Comparison of ENCODE assay signal across 15 cellular contexts in the genomic region with DNA sequence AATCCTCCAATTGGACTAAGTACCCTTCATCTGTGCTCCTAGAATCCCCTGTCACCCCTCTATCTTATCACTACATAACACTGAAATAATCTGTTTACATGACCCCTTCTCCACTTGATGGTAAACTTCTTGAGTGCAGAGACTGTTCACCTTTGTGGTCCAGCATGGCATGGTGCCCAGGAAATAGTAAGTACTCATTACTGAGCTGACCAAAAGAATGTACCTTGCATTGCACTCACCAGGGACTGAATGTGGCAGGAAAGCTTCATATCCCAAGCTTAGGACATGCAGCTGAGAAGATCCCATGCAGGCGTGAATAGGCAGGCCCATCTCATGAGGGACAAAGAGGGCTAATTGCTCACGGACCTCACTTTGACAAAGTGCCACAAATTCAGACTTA. TPM values are rescaled to one million over a fixed set of nuclear protein-coding genes. Genes with fewer than 3 reads are reported as not detected.
A peak's percentile ranks its signal among the peaks of the same experiment; 100 is the strongest.
DNase-seq lines count a peak whose midpoint lies in the region; ATAC-seq and TF ChIP-seq lines count a peak whose summit lies in the region.
"Had no signal": no experiment of that assay in that cellular context is flagged by ENCODE, and none has a peak within 500 bp of the region (broad histone marks: within the 10 kb centered on the region; RNA-seq: fewer than 3 reads in every experiment).

No MANE protein-coding gene starts in this region.

- H3K4me3 Mint-ChIP-seq in activated T-helper 17 cell treated with anti-CD3 and anti-CD28 coated beads, Interleukin-2, amount 50 U/mL, for 72 hours = no peak overlapping the region
- H3K4me3 Mint-ChIP-seq: CD4-positive, CD25-positive, alpha-beta regulatory T cell had no signal

- no peaks in the 10 kb centered on the region for H3K9me3 Mint-ChIP-seq in activated T-helper 17 cell treated with anti-CD3 and anti-CD28 coated beads, Interleukin-2, amount 50 U/mL, for 72 hours
- H3K9me3 Mint-ChIP-seq: CD4-positive, CD25-positive, alpha-beta regulatory T cell had no signal

- TF ChIP-seq POLR2A in adrenal gland (IDR thresholded peaks at IDR 0.05) = no peak

- peak; percentile 92 for DNase-seq in DMS79 (lab: John Stamatoyannopoulos, UW)
- peak; percentile 82 for DNase-seq in amniotic epithelial cell (ENCODE audit: low read depth)
- DNase-seq in lower lobe of right lung = no peak
- no peak for DNase-seq in adrenal gland
- DNase-seq: CD4-positive, CD25-positive, alpha-beta regulatory T cell; central memory CD4-positive, alpha-beta T cell; GOT3; NCI-H1417; stimulated activated CD4-positive, alpha-beta T cell treated with anti-CD3 and anti-CD28 coated beads, Interleukin-4, amount 100 ng/mL, for 1 hour had no signal

- H3K4me3 ChIP-seq in lower lobe of right lung = no peak overlapping the region
- H3K4me3 ChIP-seq in adrenal gland = no peak overlapping the region

- H3K27ac ChIP-seq in KOPT-K1 (ENCODE audit: low read depth, low read length, poor library complexity, severe bottlenecking) = peak overlapping the region; percentile 76
- H3K27ac ChIP-seq in lower lobe of right lung = no peak overlapping the region
- no peak overlapping the region for H3K27ac ChIP-seq in adrenal gland
- H3K27ac ChIP-seq: parathyroid adenoma had no signal

- H3K9me3 ChIP-seq in KOPT-K1 (ENCODE audit: insufficient read depth, low read length, poor library complexity, severe bottlenecking) = no peaks in the 10 kb centered on the region
- H3K9me3 ChIP-seq in lower lobe of right lung = no peaks in the 10 kb centered on the region
- no peaks in the 10 kb centered on the region for H3K9me3 ChIP-seq in adrenal gland (replicated peaks in 1 of 3)

- H3K27me3 Mint-ChIP-seq in activated T-helper 17 cell treated with anti-CD3 and anti-CD28 coated beads, Interleukin-2, amount 50 U/mL, for 72 hours = peaks cover 3% of the 10 kb centered on the region

- no peak overlapping the region for H3K27ac Mint-ChIP-seq in activated T-helper 17 cell treated with anti-CD3 and anti-CD28 coated beads, Interleukin-2, amount 50 U/mL, for 72 hours
- H3K27ac Mint-ChIP-seq: CD4-positive, CD25-positive, alpha-beta regulatory T cell had no signal

- ATAC-seq in lower lobe of right lung (peak; percentile 76 to 90), HG02970 (IDR thresholded peaks at IDR 0.05; ENCODE audit: low FRiP score, unreplicated experiment) (no peak), GM21529 (IDR thresholded peaks at IDR 0.05; ENCODE audit: unreplicated experiment) (no peak)
- no peak for ATAC-seq in activated T-helper 17 cell treated with anti-CD3 and anti-CD28 coated beads, Interleukin-2, amount 50 U/mL, for 72 hours (replicated peaks)
- ATAC-seq: left lobe of liver had no signal

- no peak for TF ChIP-seq CTCF in lower lobe of right lung (IDR thresholded peaks at IDR 0.05)
- TF ChIP-seq CTCF in adrenal gland (IDR thresholded peaks at IDR 0.05) = no peak

- H3K27me3 ChIP-seq in lower lobe of right lung (ENCODE audit: low read depth) (no peaks in the 10 kb centered on the region), adrenal gland (peaks cover 3% of the 10 kb centered on the region)

- peaks cover 13% of the 10 kb centered on the region for H3K4me1 Mint-ChIP-seq in activated T-helper 17 cell treated with anti-CD3 and anti-CD28 coated beads, Interleukin-2, amount 50 U/mL, for 72 hours

- WGBS in adrenal gland, 4 donors = 85 to 89% (median 86%) methylated on average over 2 of the region's 2 CpGs

- H3K36me3 Mint-ChIP-seq in activated T-helper 17 cell treated with anti-CD3 and anti-CD28 coated beads, Interleukin-2, amount 50 U/mL, for 72 hours (ENCODE audit: low read depth) = no peaks in the 10 kb centered on the region
- H3K36me3 Mint-ChIP-seq: CD4-positive, CD25-positive, alpha-beta regulatory T cell had no signal

- H3K36me3 ChIP-seq in KOPT-K1 (ENCODE audit: insufficient read depth, low read length) (no peaks in the 10 kb centered on the region), lower lobe of right lung (no peaks in the 10 kb centered on the region), adrenal gland (replicated peaks in 1 of 2) (no peaks in the 10 kb centered on the region)

- H3K4me1 ChIP-seq in lower lobe of right lung (no peaks in the 10 kb centered on the region), adrenal gland (replicated peaks in 1 of 2) (no peaks in the 10 kb centered on the region)

- intact Hi-C loops in lower lobe of right lung (cut with DNase I) = no loop called here
- intact Hi-C loops in adrenal gland (cut with DNase I) = no loop called here

RNA-seq across cellular contexts. Expression of a gene that starts 1.4 kb away (rescaled TPM):
- total RNA-seq in lower lobe of right lung (0.32 TPM), adrenal gland (not detected)
- under 1 TPM in 2 of 3 donors, not detected in 1; 0.07 to 0.48 TPM for polyA plus RNA-seq in adrenal gland
- total RNA-seq in activated T-helper 17 cell treated with anti-CD3 and anti-CD28 coated beads, Interleukin-2, amount 50 U/mL, for 72 hours = not detected
- total RNA-seq: CD4-positive, CD25-positive, alpha-beta regulatory T cell had no signal
- polyA plus RNA-seq: CD4-positive, CD25-positive, alpha-beta regulatory T cell had no signal

RNA-seq across cellular contexts. Expression of a gene that starts 53.4 kb away (rescaled TPM):
- total RNA-seq in lower lobe of right lung (29.1 TPM), adrenal gland (10 to 100 TPM; 11.0 to 23.0 (median 16.9) TPM)
- polyA plus RNA-seq in adrenal gland = 10 to 100 TPM in 1 of 3 donors, 1 to 10 TPM in 2; 2.2 to 19.5 (median 5.4) TPM
- total RNA-seq in activated T-helper 17 cell treated with anti-CD3 and anti-CD28 coated beads, Interleukin-2, amount 50 U/mL, for 72 hours = 10 to 100 TPM in 1 of 2 donors, 1 to 10 TPM in 1; 7.7 to 14.0 TPM

Comparison
In these comparisons a context has a peak if more than half of its experiments do, and no peak if none do; other contexts are left out.
1. DNase-seq: peak in DMS79 (single experiment) and amniotic epithelial cell (single experiment); none in lower lobe of right lung (single experiment) and adrenal gland (0 of 7).
2. ATAC-seq: peak in lower lobe of right lung (2 of 2); none in activated T-helper 17 cell treated with anti-CD3 and anti-CD28 coated beads, Interleukin-2, amount 50 U/mL, for 72 hours (single experiment), HG02970 (single experiment) and GM21529 (single experiment).